ENCODE assay signal across 25 cellular contexts in the genomic region with DNA sequence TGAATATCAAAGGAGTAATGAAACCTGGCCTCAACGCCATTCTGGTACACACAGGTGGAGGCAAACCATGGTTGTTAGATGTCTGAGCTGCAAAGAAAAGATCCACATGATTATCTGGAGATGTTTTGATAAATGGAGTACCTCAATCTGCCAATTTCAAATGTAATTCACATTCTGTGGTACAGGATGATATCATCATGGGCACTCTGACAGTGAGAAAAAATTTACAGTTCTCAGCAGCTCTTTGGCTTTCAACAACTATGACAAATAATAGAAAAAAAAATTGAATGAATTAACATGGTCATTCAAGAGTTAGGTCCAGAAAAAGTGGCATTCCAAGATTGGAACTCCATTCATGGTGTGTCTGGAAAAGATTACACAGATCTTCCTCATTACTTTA.
"Had no signal": no experiment of that assay in that cellular context is flagged by ENCODE, and none has a peak within 500 bp of the region (broad histone marks: within the 10 kb centered on the region; RNA-seq: fewer than 3 reads in every experiment).

No MANE protein-coding gene starts in this region.

- H3K4me3 ChIP-seq: esophagus squamous epithelium, gastrocnemius medialis, heart left ventricle, left lung, mucosa of descending colon, right atrium auricular region, smooth muscle cell, stomach, thoracic aorta, tibial nerve, upper lobe of left lung had no signal

- H3K4me2 ChIP-seq: smooth muscle cell had no signal

- H3K9ac ChIP-seq: parathyroid adenoma had no signal

- H2AFZ ChIP-seq: parathyroid adenoma had no signal

- H3K27ac ChIP-seq: esophagus squamous epithelium, gastrocnemius medialis, heart left ventricle, left lung, neutrophil, parathyroid adenoma, right atrium auricular region, stomach, thoracic aorta, tibial nerve, upper lobe of left lung had no signal

- DNase-seq: cortex of kidney; effector memory CD8-positive, alpha-beta T cell; erythroblast; esophagus squamous epithelium; foreskin fibroblast; gastrocnemius medialis; heart left ventricle; hippocampal formation; left cardiac atrium; left lung; mucosa of descending colon; naive B cell; stimulated activated CD4-positive, alpha-beta T cell treated with anti-CD3 and anti-CD28 coated beads, Interleukin-12 subunit alpha, Interleukin-12 subunit beta, amount 100 ng/mL, for 4 hours; stimulated activated CD4-positive, alpha-beta T cell treated with anti-CD3 and anti-CD28 coated beads, Interleukin-1b, Interleukin-23, amount 100 ng/mL, for 48 hours; stimulated activated CD4-positive, alpha-beta T cell treated with anti-CD3 and anti-CD28 coated beads, Interleukin-4, amount 100 ng/mL, for 24 hours; stimulated activated naive CD4-positive, alpha-beta T cell treated with Interleukin-2 at 50 U/mL for 16 hours; stomach; substantia nigra; upper lobe of left lung had no signal

- H3K9me3 ChIP-seq: esophagus squamous epithelium, gastrocnemius medialis, heart left ventricle, left lung, mucosa of descending colon, neutrophil, right atrium auricular region, stomach, thoracic aorta, tibial nerve, upper lobe of left lung had no signal

- H3K27me3 ChIP-seq: esophagus squamous epithelium, gastrocnemius medialis, heart left ventricle, left lung, neutrophil, right atrium auricular region, stomach, tibial nerve, upper lobe of left lung had no signal

- H3K36me3 ChIP-seq: esophagus squamous epithelium, gastrocnemius medialis, heart left ventricle, left lung, neutrophil, right atrium auricular region, stomach, thoracic aorta, tibial nerve, upper lobe of left lung had no signal

- H3K4me1 ChIP-seq: esophagus squamous epithelium, gastrocnemius medialis, heart left ventricle, parathyroid adenoma, right atrium auricular region, stomach, tibial nerve, upper lobe of left lung had no signal
